11 cellular contexts compared by ENCODE assay signal in the genomic region with DNA sequence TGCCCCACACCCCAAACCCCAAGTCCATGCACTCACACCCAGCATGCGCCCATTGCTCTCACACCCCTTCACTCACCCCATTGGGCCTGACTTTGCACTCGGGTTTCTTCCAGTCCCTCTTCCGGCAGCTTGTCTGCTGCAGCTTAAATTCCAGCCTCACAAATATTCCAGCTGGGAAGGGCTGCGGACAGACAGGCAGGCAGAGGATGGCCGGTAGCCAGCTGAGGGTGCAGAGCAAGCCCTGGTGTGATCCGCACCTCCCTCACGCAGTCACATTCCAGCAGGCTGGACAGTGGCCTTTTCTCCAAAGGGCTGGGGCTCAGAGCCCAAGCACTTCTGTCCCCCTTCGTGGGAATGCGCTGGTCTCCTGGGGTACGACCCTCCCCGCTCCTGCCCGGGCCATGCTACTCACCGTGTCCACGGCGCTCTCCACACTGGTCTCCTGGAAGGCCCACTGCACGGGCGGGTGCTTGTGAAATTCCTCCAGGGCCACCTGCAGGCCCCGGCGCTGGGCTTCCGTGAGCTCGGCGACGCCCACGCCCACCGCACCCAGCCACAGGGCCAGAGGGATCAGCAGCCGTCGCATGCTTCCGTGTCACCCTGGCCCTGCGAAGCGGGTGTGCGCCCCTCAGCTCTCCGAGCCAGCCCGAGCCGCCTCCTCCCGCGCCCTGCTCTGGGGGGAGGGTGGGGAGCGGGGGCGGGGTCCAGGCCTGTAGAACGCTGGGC. TPM values are rescaled to one million over a fixed set of nuclear protein-coding genes. Genes with fewer than 3 reads are reported as not detected.
DNase-seq lines count a peak whose midpoint lies in the region; ATAC-seq and TF ChIP-seq lines count a peak whose summit lies in the region.
"Had no signal": no experiment of that assay in that cellular context is flagged by ENCODE, and none has a peak within 500 bp of the region (broad histone marks: within the 10 kb centered on the region; RNA-seq: fewer than 3 reads in every experiment).

No MANE protein-coding gene starts in this region.

- ATAC-seq in activated T-cell treated with anti-CD3 and anti-CD28 coated beads, Interleukin-2, amount 50 U/mL, for 72 hours (replicated peaks in 1 of 2) = peak; percentile 54 to 56
- ATAC-seq in GM21786 (IDR thresholded peaks at IDR 0.05; ENCODE audit: unreplicated experiment) = no peak
- no peak for ATAC-seq in naive thymus-derived CD4-positive, alpha-beta T cell

- no peaks in the 10 kb centered on the region for H3K9me3 ChIP-seq in fibroblast of lung (ENCODE audit: control insufficient read depth, insufficient read depth, low read depth, low read length)
- H3K9me3 ChIP-seq in mucosa of stomach (ENCODE audit: control insufficient read depth, low read length) = no peaks in the 10 kb centered on the region
- peaks cover 0 to 4% (median 0%) of the 10 kb centered on the region in 3 experiments for H3K9me3 ChIP-seq in naive thymus-derived CD4-positive, alpha-beta T cell (ENCODE audit: control insufficient read depth in 2 of 3, low read length in 3 of 3)
- H3K9me3 ChIP-seq in SK-N-SH = no peaks in the 10 kb centered on the region

- no peak for TF ChIP-seq EP300 in SK-N-SH (IDR thresholded peaks at IDR 0.05; ENCODE audit: borderline replicate concordance in 1 of 2, low read depth in 1 of 2, low read length in 1 of 2)

- WGBS in urinary bladder = 9% methylated on average over 39 of the region's 39 CpGs
- 88% methylated on average over 36 of the region's 39 CpGs for WGBS in SK-N-SH (ENCODE audit: low lambda C conversion rate)

- H2AFZ ChIP-seq in fibroblast of lung (ENCODE audit: low read length) (no peak overlapping the region), SK-N-SH (ENCODE audit: low read depth) (no peak overlapping the region)

- peaks cover 2 to 3% of the 10 kb centered on the region in 2 donors for H3K9me3 Mint-ChIP-seq in activated T-cell treated with anti-CD3 and anti-CD28 coated beads, Interleukin-2, amount 50 U/mL, for 72 hours
- peaks cover 0 to 20% (median 6%) of the 10 kb centered on the region in 11 donors for H3K9me3 Mint-ChIP-seq in naive thymus-derived CD4-positive, alpha-beta T cell

- peak in 1 of 2 donors; percentile 38 for DNase-seq in activated T-cell treated with anti-CD3 and anti-CD28 coated beads, Interleukin-2, amount 50 U/mL, for 72 hours
- DNase-seq in activated T-cell treated with anti-CD3 and anti-CD28 coated beads, Interleukin-2, amount 50 U/mL, for 48 hours = no peak
- DNase-seq in fibroblast of lung (ENCODE audit: low read depth in 2 of 2) (peak; percentile 71 to 82), SK-N-SH (no peak)
- DNase-seq in naive thymus-derived CD4-positive, alpha-beta T cell = no peak
- DNase-seq: AML-193, NCI-H510A treated with DMSO at 0.1 percent for 48 hours had no signal

- H3K27me3 ChIP-seq in fibroblast of lung (ENCODE audit: control insufficient read depth, insufficient read depth, low read length) (peaks cover 31% of the 10 kb centered on the region), mucosa of stomach (ENCODE audit: control insufficient read depth, insufficient read depth, low read length) (peaks cover 8% of the 10 kb centered on the region), SK-N-SH (ENCODE audit: insufficient read depth) (peaks cover 8% of the 10 kb centered on the region; the same call in 1 of the 2 replicates)
- H3K27me3 ChIP-seq in naive thymus-derived CD4-positive, alpha-beta T cell (ENCODE audit: control insufficient read depth in 2 of 2, insufficient read depth in 2 of 2, low read length in 2 of 2) = no peaks in the 10 kb centered on the region

- H3K9ac ChIP-seq in fibroblast of lung (ENCODE audit: insufficient read depth, low read length) = no peak overlapping the region
- H3K9ac ChIP-seq in mucosa of stomach (ENCODE audit: low read length) = peak overlapping the region; percentile 26
- no peak overlapping the region for H3K9ac ChIP-seq in SK-N-SH

- H3K4me1 ChIP-seq in fibroblast of lung (ENCODE audit: control insufficient read depth, extremely low read depth, insufficient read depth, low read length) = peaks cover 15% of the 10 kb centered on the region
- peaks cover 20% of the 10 kb centered on the region for H3K4me1 ChIP-seq in mucosa of stomach (ENCODE audit: control insufficient read depth, insufficient read depth, low read length)
- no peaks in the 10 kb centered on the region for H3K4me1 ChIP-seq in urinary bladder (ENCODE audit: insufficient read depth)
- no peaks in the 10 kb centered on the region for H3K4me1 ChIP-seq in naive thymus-derived CD4-positive, alpha-beta T cell (ENCODE audit: control insufficient read depth in 2 of 2, insufficient read depth in 2 of 2, low read length in 2 of 2)
- H3K4me1 ChIP-seq in SK-N-SH (ENCODE audit: control insufficient read depth in 1 of 2, insufficient read depth in 2 of 2, low read depth in 1 of 2, low read length in 1 of 2) = no peaks in the 10 kb centered on the region; a peak in 1 of 4 replicates

- H3K4me3 ChIP-seq in fibroblast of lung (replicated peaks in 1 of 4; ENCODE audit: control extremely low read depth in 1 of 4, insufficient read depth in 1 of 4, low read depth in 3 of 4, low read length in 4 of 4) (peak overlapping the region in 3 of 4 experiments; percentile 29 to 65 (median 47)), mucosa of stomach (ENCODE audit: low read length) (peak overlapping the region; percentile 15), urinary bladder (ENCODE audit: low read depth, low read length) (peak overlapping the region; percentile 52), SK-N-SH (ENCODE audit: low read depth in 2 of 2, low read length in 1 of 2) (no peak overlapping the region)
- no peak overlapping the region for H3K4me3 ChIP-seq in naive thymus-derived CD4-positive, alpha-beta T cell (ENCODE audit: low read length)

- H3K27ac Mint-ChIP-seq in activated T-cell treated with anti-CD3 and anti-CD28 coated beads, Interleukin-2, amount 50 U/mL, for 72 hours = no peak overlapping the region
- no peak overlapping the region for H3K27ac Mint-ChIP-seq in naive thymus-derived CD4-positive, alpha-beta T cell

- no peak for TF ChIP-seq RAD21 in SK-N-SH (IDR thresholded peaks at IDR 0.05; ENCODE audit: low read length)

- intact Hi-C loops in naive thymus-derived CD4-positive, alpha-beta T cell (cut with micrococcal nuclease) = no loop called here

- POLR2A ChIA-PET in naive thymus-derived CD4-positive, alpha-beta T cell (lab: Charles Lee) = no interaction called here
- POLR2A ChIA-PET in SK-N-SH (lab: Yijun Ruan, JAX) = interaction anchor here (0.6 kb wide), 1 partner anchor 87 kb away, joined by 3 read pairs; no protein-coding TSS in a partner anchor

- no peaks in the 10 kb centered on the region for H3F3A ChIP-seq in SK-N-SH (replicated peaks; ENCODE audit: insufficient read depth)

- peaks cover 7% of the 10 kb centered on the region in 2 donors for H3K36me3 Mint-ChIP-seq in activated T-cell treated with anti-CD3 and anti-CD28 coated beads, Interleukin-2, amount 50 U/mL, for 72 hours (ENCODE audit: insufficient read depth in 2 of 2)
- H3K36me3 Mint-ChIP-seq in naive thymus-derived CD4-positive, alpha-beta T cell = peaks cover 4 to 15% (median 11%) of the 10 kb centered on the region in 5 donors

- H3K79me2 ChIP-seq in fibroblast of lung (ENCODE audit: control insufficient read depth, insufficient read depth, low read length) = no peaks in the 10 kb centered on the region
- H3K79me2 ChIP-seq in SK-N-SH (ENCODE audit: insufficient read depth) = no peaks in the 10 kb centered on the region

- TF ChIP-seq CTCF in fibroblast of lung (conservative IDR thresholded peaks at IDR 0.05 in 1 of 2, IDR thresholded peaks at IDR 0.05 in 1 of 2; ENCODE audit: low read depth in 1 of 2, low read length in 2 of 2) = peak in 1 of 2 donors; percentile 14
- no peak for TF ChIP-seq CTCF in SK-N-SH (IDR thresholded peaks at IDR 0.05)

- H3K4me2 ChIP-seq in fibroblast of lung (ENCODE audit: extremely low read depth, insufficient read depth, low read length) = peak overlapping the region; percentile 35
- no peak overlapping the region for H3K4me2 ChIP-seq in SK-N-SH

- CTCF ChIA-PET in naive thymus-derived CD4-positive, alpha-beta T cell (lab: Charles Lee) = no interaction called here
- CTCF ChIA-PET in SK-N-SH (lab: Yijun Ruan, JAX) = interaction anchor here (1.0 kb wide), 2 partner anchors 18 to 45 kb away, joined by 3 read pairs; no protein-coding TSS in a partner anchor

- H3K9me2 ChIP-seq in SK-N-SH = no peaks in the 10 kb centered on the region

- peaks cover 35% of the 10 kb centered on the region for H3K27me3 Mint-ChIP-seq in activated T-cell treated with anti-CD3 and anti-CD28 coated beads, Interleukin-2, amount 50 U/mL, for 72 hours (ENCODE audit: low read depth)
- peaks cover 6 to 49% (median 24%) of the 10 kb centered on the region in 5 donors for H3K27me3 Mint-ChIP-seq in naive thymus-derived CD4-positive, alpha-beta T cell

- no peaks in the 10 kb centered on the region for H4K20me1 ChIP-seq in fibroblast of lung (ENCODE audit: control insufficient read depth, extremely low read depth, insufficient read depth, low read length)
- H4K20me1 ChIP-seq in SK-N-SH (ENCODE audit: insufficient read depth) = no peaks in the 10 kb centered on the region

- no peaks in the 10 kb centered on the region for H3K36me3 ChIP-seq in fibroblast of lung (ENCODE audit: control insufficient read depth, insufficient read depth, low read length)
- no peaks in the 10 kb centered on the region for H3K36me3 ChIP-seq in mucosa of stomach (ENCODE audit: control insufficient read depth, insufficient read depth, low read length)
- no peaks in the 10 kb centered on the region for H3K36me3 ChIP-seq in urinary bladder (ENCODE audit: insufficient read depth)
- H3K36me3 ChIP-seq in naive thymus-derived CD4-positive, alpha-beta T cell (ENCODE audit: control insufficient read depth in 2 of 3, insufficient read depth in 3 of 3, low read length in 3 of 3) = peaks cover 0 to 9% (median 0%) of the 10 kb centered on the region in 3 experiments
- H3K36me3 ChIP-seq in SK-N-SH (replicated peaks in 1 of 2; ENCODE audit: control insufficient read depth in 1 of 2, insufficient read depth in 2 of 2, low read length in 1 of 2) = no peaks in the 10 kb centered on the region

- no peak overlapping the region for H3K4me3 Mint-ChIP-seq in activated T-cell treated with anti-CD3 and anti-CD28 coated beads, Interleukin-2, amount 50 U/mL, for 72 hours
- peak overlapping the region in 3 of 10 donors; percentile 7 to 40 (median 10) for H3K4me3 Mint-ChIP-seq in naive thymus-derived CD4-positive, alpha-beta T cell

- H3K27ac ChIP-seq in fibroblast of lung (ENCODE audit: insufficient read depth, low read length) (no peak overlapping the region), urinary bladder (ENCODE audit: low read depth) (no peak overlapping the region), SK-N-SH (ENCODE audit: low read depth in 2 of 2, low read length in 1 of 2) (no peak overlapping the region)
- H3K27ac ChIP-seq in naive thymus-derived CD4-positive, alpha-beta T cell (ENCODE audit: low read depth, low read length) = no peak overlapping the region

- H3K4me1 Mint-ChIP-seq in activated T-cell treated with anti-CD3 and anti-CD28 coated beads, Interleukin-2, amount 50 U/mL, for 72 hours (ENCODE audit: low read depth) = no peaks in the 10 kb centered on the region
- peaks cover 0 to 12% (median 6%) of the 10 kb centered on the region in 7 donors for H3K4me1 Mint-ChIP-seq in naive thymus-derived CD4-positive, alpha-beta T cell

RNA-seq across cellular contexts. Expression of gene RARRES2, which starts 1.2 kb away (rescaled TPM):
- not detected for total RNA-seq in activated T-cell treated with anti-CD3 and anti-CD28 coated beads, Interleukin-2, amount 50 U/mL, for 72 hours
- total RNA-seq in fibroblast of lung (65.6 and 174 TPM in 2 replicates), urinary bladder (86.2 TPM)
- polyA plus RNA-seq in fibroblast of lung (9.8 and 67.0 TPM in 2 replicates), urinary bladder (400 TPM), SK-N-SH (2012; rRNA removed) (0.26 and 0.43 TPM in 2 replicates)
- polyA plus RNA-seq in fibroblast of lung (2012) = 12.4 and 95.1 TPM in 2 replicates
- polyA minus RNA-seq in fibroblast of lung (ENCODE audit: low replicate concordance) = 6.5 TPM in 1 of 2 replicates, not detected in the other
- total RNA-seq in naive thymus-derived CD4-positive, alpha-beta T cell = under 1 TPM in 1 of 5 experiments, not detected in 4; 0.38 TPM
- polyA plus RNA-seq in naive thymus-derived CD4-positive, alpha-beta T cell = not detected
- polyA plus RNA-seq in SK-N-SH (2012; cell fraction: cytosol; rRNA removed) = 0.21 and 0.24 TPM in 2 replicates
- polyA plus RNA-seq in SK-N-SH (2012; cell fraction: nucleus; rRNA removed) = 0.34 and 0.43 TPM in 2 replicates
- total RNA-seq: pulmonary artery endothelial cell had no signal

RNA-seq across cellular contexts. Expression of gene ACTR3C, which starts 16.8 kb away (rescaled TPM):
- 10 to 100 TPM in 1 of 2 donors, 1 to 10 TPM in 1; 6.3 to 13.0 TPM for total RNA-seq in activated T-cell treated with anti-CD3 and anti-CD28 coated beads, Interleukin-2, amount 50 U/mL, for 72 hours
- total RNA-seq in fibroblast of lung (0.50 and 2.6 TPM in 2 replicates), urinary bladder (6.5 TPM)
- polyA plus RNA-seq in fibroblast of lung (0.05 and 0.09 TPM in 2 replicates), urinary bladder (3.4 TPM), SK-N-SH (2012; rRNA removed) (0.16 and 0.35 TPM in 2 replicates)
- polyA plus RNA-seq in fibroblast of lung (2012) = 0.27 TPM in 1 of 2 replicates, not detected in the other
- not detected in 2 replicates for polyA minus RNA-seq in fibroblast of lung (ENCODE audit: low replicate concordance)
- 10 to 100 TPM in 3 of 5 experiments, 1 to 10 TPM in 2; 7.0 to 13.2 (median 10.6) TPM for total RNA-seq in naive thymus-derived CD4-positive, alpha-beta T cell
- 1 to 10 TPM; 4.8 to 6.2 TPM for polyA plus RNA-seq in naive thymus-derived CD4-positive, alpha-beta T cell
- polyA plus RNA-seq in SK-N-SH (2012; cell fraction: cytosol; rRNA removed) = 0.24 and 0.31 TPM in 2 replicates
- 0.29 and 0.37 TPM in 2 replicates for polyA plus RNA-seq in SK-N-SH (2012; cell fraction: nucleus; rRNA removed)

RNA-seq across cellular contexts. Expression of gene LRRC61, which starts 17.0 kb away (rescaled TPM):
- total RNA-seq in activated T-cell treated with anti-CD3 and anti-CD28 coated beads, Interleukin-2, amount 50 U/mL, for 72 hours = 10 to 100 TPM; 37.1 to 37.3 TPM
- 0.33 and 1.0 TPM in 2 replicates for total RNA-seq in fibroblast of lung
- 0.03 and 0.10 TPM in 2 replicates for polyA plus RNA-seq in fibroblast of lung
- polyA plus RNA-seq in fibroblast of lung (2012) = 0.08 TPM in 1 of 2 replicates, not detected in the other
- polyA minus RNA-seq in fibroblast of lung (ENCODE audit: low replicate concordance) = not detected in 2 replicates
- total RNA-seq in urinary bladder = 3.7 TPM
- 11.8 TPM for polyA plus RNA-seq in urinary bladder
- 10 to 100 TPM in 3 of 5 experiments, 1 to 10 TPM in 2; 8.3 to 30.0 (median 11.5) TPM for total RNA-seq in naive thymus-derived CD4-positive, alpha-beta T cell
- polyA plus RNA-seq in naive thymus-derived CD4-positive, alpha-beta T cell = 10 to 100 TPM; 18.2 to 21.6 TPM
- polyA plus RNA-seq in SK-N-SH (2012; rRNA removed) = 0.93 and 0.99 TPM in 2 replicates
- 0.41 and 1.00 TPM in 2 replicates for polyA plus RNA-seq in SK-N-SH (2012; cell fraction: cytosol; rRNA removed)
- polyA plus RNA-seq in SK-N-SH (2012; cell fraction: nucleus; rRNA removed) = 0.73 and 1.2 TPM in 2 replicates

RNA-seq across cellular contexts. Expression of gene REPIN1, which starts 28.4 kb away (rescaled TPM):
- 10 to 100 TPM; 53.6 to 73.7 TPM for total RNA-seq in activated T-cell treated with anti-CD3 and anti-CD28 coated beads, Interleukin-2, amount 50 U/mL, for 72 hours
- total RNA-seq in fibroblast of lung = 26.7 and 41.3 TPM in 2 replicates
- polyA plus RNA-seq in fibroblast of lung = 20.8 and 29.2 TPM in 2 replicates
- polyA plus RNA-seq in fibroblast of lung (2012) = 36.9 and 51.0 TPM in 2 replicates
- polyA minus RNA-seq in fibroblast of lung (ENCODE audit: low replicate concordance) = 51.9 and 52.5 TPM in 2 replicates
- 25.2 TPM for total RNA-seq in urinary bladder
- polyA plus RNA-seq in urinary bladder = 76.7 TPM
- total RNA-seq in naive thymus-derived CD4-positive, alpha-beta T cell = 100 to 1,000 TPM in 1 of 5 experiments, 10 to 100 TPM in 4; 68.5 to 103 (median 79.7) TPM
- 10 to 100 TPM; 46.7 to 77.0 TPM for polyA plus RNA-seq in naive thymus-derived CD4-positive, alpha-beta T cell
- 87.5 and 91.6 TPM in 2 replicates for polyA plus RNA-seq in SK-N-SH (2012; rRNA removed)
- 49.6 and 70.3 TPM in 2 replicates for polyA plus RNA-seq in SK-N-SH (2012; cell fraction: cytosol; rRNA removed)
- polyA plus RNA-seq in SK-N-SH (2012; cell fraction: nucleus; rRNA removed) = 254 and 314 TPM in 2 replicates

RNA-seq across cellular contexts. Expression of gene ZNF775, which starts 38.9 kb away (rescaled TPM):
- total RNA-seq in activated T-cell treated with anti-CD3 and anti-CD28 coated beads, Interleukin-2, amount 50 U/mL, for 72 hours = 1 to 10 TPM; 6.5 to 8.2 TPM
- 7.7 and 9.6 TPM in 2 replicates for total RNA-seq in fibroblast of lung
- 1.2 TPM in 2 replicates for polyA plus RNA-seq in fibroblast of lung
- 3.6 and 4.2 TPM in 2 replicates for polyA plus RNA-seq in fibroblast of lung (2012)
- polyA minus RNA-seq in fibroblast of lung (ENCODE audit: low replicate concordance) = 0.43 and 0.44 TPM in 2 replicates
- total RNA-seq in urinary bladder = 5.1 TPM
- 11.6 TPM for polyA plus RNA-seq in urinary bladder
- 1 to 10 TPM; 1.1 to 5.7 (median 4.3) TPM for total RNA-seq in naive thymus-derived CD4-positive, alpha-beta T cell
- 1 to 10 TPM; 3.3 to 7.4 TPM for polyA plus RNA-seq in naive thymus-derived CD4-positive, alpha-beta T cell
- 4.6 and 5.0 TPM in 2 replicates for polyA plus RNA-seq in SK-N-SH (2012; rRNA removed)
- polyA plus RNA-seq in SK-N-SH (2012; cell fraction: cytosol; rRNA removed) = 2.3 and 3.7 TPM in 2 replicates
- polyA plus RNA-seq in SK-N-SH (2012; cell fraction: nucleus; rRNA removed) = 6.9 and 9.8 TPM in 2 replicates

Comparison
In these comparisons a context has a peak if more than half of its experiments do, and no peak if none do; other contexts are left out.
1. ATAC-seq: peak in activated T-cell treated with anti-CD3 and anti-CD28 coated beads, Interleukin-2, amount 50 U/mL, for 72 hours (2 of 2); none in GM21786 (single experiment) and naive thymus-derived CD4-positive, alpha-beta T cell (single experiment).
2. DNase-seq: peak in fibroblast of lung (2 of 2); none in activated T-cell treated with anti-CD3 and anti-CD28 coated beads, Interleukin-2, amount 50 U/mL, for 48 hours (0 of 2), naive thymus-derived CD4-positive, alpha-beta T cell (0 of 9) and SK-N-SH (single experiment).
3. H3K4me3 ChIP-seq: peak in fibroblast of lung (3 of 4), mucosa of stomach (single experiment) and urinary bladder (single experiment); none in naive thymus-derived CD4-positive, alpha-beta T cell (single experiment) and SK-N-SH (0 of 2).
4. RNA of gene RARRES2, which starts 1.2 kb away (total RNA-seq): 86.2 TPM in urinary bladder (single experiment) and 65.6 to 174 TPM in fibroblast of lung; 0.38 TPM in naive thymus-derived CD4-positive, alpha-beta T cell and not detected in activated T-cell treated with anti-CD3 and anti-CD28 coated beads, Interleukin-2, amount 50 U/mL, for 72 hours; every median in the first group is over 10 times any median in the second.